23 cellular contexts compared by ENCODE assay signal in the genomic region with DNA sequence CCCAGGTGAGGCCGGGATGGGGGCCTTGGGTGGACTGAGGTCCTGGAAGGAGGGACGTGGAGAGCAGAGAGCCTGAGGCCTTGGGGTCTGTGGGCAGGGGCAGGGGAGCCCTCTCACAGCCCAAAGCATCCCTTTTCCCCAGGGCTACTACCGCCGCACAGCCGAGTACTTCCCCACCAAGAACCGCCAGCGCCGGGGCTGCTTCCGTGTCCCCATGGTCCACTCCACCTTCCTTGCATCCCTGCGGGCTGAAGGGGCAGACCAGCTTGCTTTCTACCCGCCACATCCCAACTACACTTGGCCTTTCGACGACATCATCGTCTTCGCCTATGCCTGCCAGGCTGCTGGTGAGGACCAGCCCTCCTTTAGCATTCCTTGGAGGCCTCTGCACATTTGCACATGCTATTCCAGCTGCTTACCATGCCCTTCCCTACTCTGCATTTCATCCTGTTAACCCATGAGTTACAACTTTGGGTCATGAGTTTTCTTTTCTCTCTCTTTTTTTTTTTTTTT.
"Had no signal": no experiment of that assay in that cellular context is flagged by ENCODE, and none has a peak within 500 bp of the region (broad histone marks: within the 10 kb centered on the region; RNA-seq: fewer than 3 reads in every experiment).

No MANE protein-coding gene starts in this region.

- H3K27me3 ChIP-seq: MG63 had no signal

- DNase-seq: Karpas-422, KG1, MG63, NCI-H1092 treated with DMSO at 0.1 percent for 48 hours, NCI-H1436, NCI-H187, NCI-H2029, NCI-H2081 treated with DMSO at 0.1 percent for 48 hours, NCI-H2171, NCI-H226, NCI-H446, NCI-H510A, NCI-H524 treated with DMSO at 0.1 percent for 48 hours, NCI-H69, NCI-H774, RPMI8226, SHP77, SK-N-SH, SW 1271, T-cell had no signal

- H3K27ac Mint-ChIP-seq: T-cell had no signal

- H3K36me3 ChIP-seq: MG63 had no signal

- H3K9me3 ChIP-seq: MG63, SK-N-SH had no signal

- H3K4me3 ChIP-seq: MG63 had no signal

- FAIRE-seq: HTR-8/SVneo, RCC 7860 had no signal

- H3K27ac ChIP-seq: HL-60 had no signal

- H3K9ac ChIP-seq: SK-N-SH had no signal

- H3K4me3 Mint-ChIP-seq: T-cell had no signal

- H3K36me3 Mint-ChIP-seq: T-cell had no signal

- H3K4me2 ChIP-seq: SK-N-SH had no signal

- ATAC-seq: T-cell had no signal

- H3K9me3 Mint-ChIP-seq: T-cell had no signal
